ENCODE assay signal across 27 cellular contexts in genomic region chr17:3526971-3527370, GRCh38. TPM values are rescaled to one million over a fixed set of nuclear protein-coding genes. Genes with fewer than 3 reads are reported as not detected.
"Had no signal": no experiment of that assay in that cellular context is flagged by ENCODE, and none has a peak within 500 bp of the region (broad histone marks: within the 10 kb centered on the region; RNA-seq: fewer than 3 reads in every experiment).

No MANE protein-coding gene starts in this region.

- H3K9me3 ChIP-seq: esophagus squamous epithelium, psoas muscle, thoracic aorta, tibial nerve, vagina had no signal

- H3K27ac ChIP-seq: esophagus squamous epithelium, psoas muscle, skin epidermis, thoracic aorta, vagina had no signal

- H3K9me3 Mint-ChIP-seq: effector memory CD8-positive, alpha-beta T cell; nephron; stimulated activated naive CD8-positive, alpha-beta T cell treated with anti-CD3 and anti-CD28 coated beads, Interleukin-15, amount 100 ng/mL, for 72 hours had no signal

- H3K27ac Mint-ChIP-seq: effector memory CD8-positive, alpha-beta T cell; naive thymus-derived CD4-positive, alpha-beta T cell; nephron; stimulated activated naive CD8-positive, alpha-beta T cell treated with anti-CD3 and anti-CD28 coated beads, Interleukin-15, amount 100 ng/mL, for 72 hours had no signal

- H3K27me3 ChIP-seq: tibial nerve, vagina had no signal

- FAIRE-seq: endometrium, keratinocyte had no signal

- H3K4me3 ChIP-seq: esophagus squamous epithelium, lung, psoas muscle, skin epidermis, thoracic aorta, tibial nerve, vagina had no signal

- H3K4me1 ChIP-seq: psoas muscle, vagina had no signal

- H3K36me3 ChIP-seq: esophagus squamous epithelium, thoracic aorta, vagina had no signal

- ATAC-seq: effector memory CD8-positive, alpha-beta T cell; left lobe of liver; naive thymus-derived CD4-positive, alpha-beta T cell; psoas muscle; right cardiac atrium; stimulated activated naive CD8-positive, alpha-beta T cell treated with anti-CD3 and anti-CD28 coated beads, Interleukin-15, amount 100 ng/mL, for 72 hours had no signal

- H3K4me3 Mint-ChIP-seq: effector memory CD8-positive, alpha-beta T cell; nephron; stimulated activated naive CD8-positive, alpha-beta T cell treated with anti-CD3 and anti-CD28 coated beads, Interleukin-15, amount 100 ng/mL, for 72 hours had no signal

- DNase-seq: cortex of kidney; effector memory CD8-positive, alpha-beta T cell; erythroblast; esophagus squamous epithelium; foreskin melanocyte; mesenchymal stem cell; midbrain; naive thymus-derived CD4-positive, alpha-beta T cell; nucleus accumbens; psoas muscle; right cardiac atrium; stimulated activated CD4-positive, alpha-beta T cell treated with anti-CD3 and anti-CD28 coated beads, Interleukin-15, amount 100 ng/mL, for 24 hours; stimulated activated CD4-positive, alpha-beta T cell treated with anti-CD3 and anti-CD28 coated beads, Interleukin-2, amount 100 ng/mL, for 48 hours; stimulated activated naive CD4-positive, alpha-beta T cell; stimulated activated naive CD8-positive, alpha-beta T cell treated with anti-CD3 and anti-CD28 coated beads, Interleukin-15, amount 100 ng/mL, for 72 hours had no signal

- H3K4me1 Mint-ChIP-seq: naive thymus-derived CD4-positive, alpha-beta T cell; stimulated activated naive CD8-positive, alpha-beta T cell treated with anti-CD3 and anti-CD28 coated beads, Interleukin-15, amount 100 ng/mL, for 72 hours had no signal

- H3K27me3 Mint-ChIP-seq: stimulated activated naive CD8-positive, alpha-beta T cell treated with anti-CD3 and anti-CD28 coated beads, Interleukin-15, amount 100 ng/mL, for 72 hours had no signal

RNA-seq across cellular contexts. Expression of gene TRPV3, which starts 30.6 kb away (rescaled TPM):
- polyA plus RNA-seq: naive thymus-derived CD4-positive, alpha-beta T cell had no signal

RNA-seq across cellular contexts. Expression of gene ASPA, which starts 51.2 kb away (rescaled TPM):
- total RNA-seq: naive thymus-derived CD4-positive, alpha-beta T cell; osteocyte had no signal
- polyA plus RNA-seq: keratinocyte; naive thymus-derived CD4-positive, alpha-beta T cell had no signal

RNA-seq across cellular contexts. Expression of gene SPATA22, which starts 55.4 kb away (rescaled TPM):
- total RNA-seq: left lobe of liver, lung, osteocyte, renal cortical epithelial cell, thoracic aorta, ureter, vagina had no signal
- polyA plus RNA-seq: keratinocyte; naive thymus-derived CD4-positive, alpha-beta T cell had no signal
